15 cellular contexts compared by ENCODE assay signal in the genomic region with DNA sequence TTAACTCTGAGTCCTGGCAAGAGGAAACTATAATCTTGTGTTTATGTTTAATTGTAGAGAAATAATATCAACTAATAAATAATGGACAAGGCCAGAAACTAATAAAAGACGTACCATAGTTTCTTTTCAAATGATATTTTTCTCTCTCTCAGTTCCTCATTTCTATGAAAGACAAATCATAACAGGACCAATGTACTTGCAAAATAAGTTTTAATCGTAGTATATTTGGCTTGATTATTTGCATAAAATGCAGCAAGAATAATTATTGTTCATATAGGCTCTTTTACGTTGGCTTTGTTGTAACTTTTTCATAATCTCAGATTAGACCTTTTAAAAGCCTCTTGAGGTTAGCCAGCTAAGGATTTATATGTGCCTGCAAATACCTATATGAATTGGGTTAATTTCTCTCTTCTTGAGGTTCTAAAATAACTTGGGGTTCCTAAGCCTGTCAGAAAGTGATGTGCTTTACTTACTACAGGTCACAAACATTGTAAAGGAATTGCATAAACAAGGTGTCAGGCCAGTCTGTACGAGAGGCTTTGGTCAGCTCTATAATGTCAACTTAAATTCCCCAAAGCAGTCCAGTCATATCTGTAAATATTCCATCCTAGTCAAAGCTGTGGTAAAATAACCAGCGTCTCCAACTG.
A peak's percentile ranks its signal among the peaks of the same experiment; 100 is the strongest.
DNase-seq lines count a peak whose midpoint lies in the region; ATAC-seq lines count a peak whose summit lies in the region.
"Had no signal": no experiment of that assay in that cellular context is flagged by ENCODE, and none has a peak within 500 bp of the region (broad histone marks: within the 10 kb centered on the region; RNA-seq: fewer than 3 reads in every experiment).

No MANE protein-coding gene starts in this region.

- no peak for DNase-seq in C1 segment of cervical spinal cord (lab: John Stamatoyannopoulos, UW)
- no peak for DNase-seq in effector CD8-positive, alpha-beta T cell (lab: John Stamatoyannopoulos, UW)
- DNase-seq in HuH-7.5 (ENCODE audit: low spot score) = no peak
- no peak for DNase-seq in activated gamma-delta T cell treated with Interleukin-2 at 50 U/mL for 16 hours
- DNase-seq: activated CD4-positive, alpha-beta T cell treated with anti-CD3 and anti-CD28 coated beads, Interleukin-2, amount 50 U/mL, for 1 hour; activated T-cell treated with anti-CD3 and anti-CD28 coated beads, Interleukin-2, amount 50 U/mL, for 48 hours; CD8-positive, alpha-beta memory T cell; lower lobe of right lung; NCI-H82; stimulated activated CD4-positive, alpha-beta T cell treated with anti-CD3 and anti-CD28 coated beads, Interleukin-15, amount 100 ng/mL, for 24 hours had no signal

- ATAC-seq in GM18502 (IDR thresholded peaks at IDR 0.05; ENCODE audit: poor library complexity, unreplicated experiment) (peak; percentile 61), GM21367 (IDR thresholded peaks at IDR 0.05; ENCODE audit: unreplicated experiment) (peak; percentile 41), HG02885 (IDR thresholded peaks at IDR 0.05; ENCODE audit: poor library complexity, unreplicated experiment) (peak; percentile 44), HG03469 (IDR thresholded peaks at IDR 0.05; ENCODE audit: unreplicated experiment) (peak; percentile 41)
- ATAC-seq: gastroesophageal sphincter, lower lobe of right lung had no signal
